In the genomic region with DNA sequence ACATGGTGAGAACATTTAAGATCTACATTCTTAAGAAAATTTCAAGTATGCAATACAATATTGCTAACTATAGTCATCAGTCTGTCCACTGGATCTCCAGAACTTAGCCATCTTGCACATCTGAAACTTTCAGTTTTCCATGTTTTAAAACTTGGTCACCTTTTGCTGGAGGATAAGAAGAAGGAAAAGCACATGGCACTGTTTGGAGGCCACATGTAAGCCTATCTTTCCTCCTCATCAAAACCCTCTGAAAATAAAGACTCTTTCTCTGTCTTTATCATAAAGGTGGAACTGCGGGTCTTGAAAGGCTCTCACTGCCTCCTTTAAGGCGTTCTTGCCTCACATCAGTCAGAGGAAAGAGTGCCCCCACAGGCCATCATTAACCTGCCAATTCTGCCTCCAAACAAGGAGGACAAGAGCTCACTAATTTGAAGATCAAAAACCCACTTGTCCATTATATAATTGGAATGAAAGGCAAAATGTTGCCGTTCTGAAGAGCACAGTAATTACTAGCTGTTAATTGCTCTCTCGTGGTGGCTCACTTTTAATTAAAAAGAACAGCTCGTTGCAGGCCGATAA, we compare ENCODE assay signal across 22 cellular contexts.
DNase-seq lines count a peak whose midpoint lies in the region; FAIRE-seq and TF ChIP-seq lines count a peak whose summit lies in the region.
"Had no signal": no experiment of that assay in that cellular context is flagged by ENCODE, and none has a peak within 500 bp of the region (broad histone marks: within the 10 kb centered on the region; RNA-seq: fewer than 3 reads in every experiment).

No MANE protein-coding gene starts in this region.

- H3K4me3 ChIP-seq in H1 (ENCODE audit: extremely low read depth in 1 of 4, insufficient read depth in 2 of 4, low read depth in 3 of 4, low read length in 4 of 4) (no peak overlapping the region), retinal pigment epithelial cell (ENCODE audit: low read length) (no peak overlapping the region)
- H3K4me3 ChIP-seq: coronary artery, left ventricle myocardium inferior, uterus had no signal

- no peak overlapping the region for H2BK5ac ChIP-seq in H1 (ENCODE audit: low read depth, low read length)

- H3K9me3 ChIP-seq in H1 (ENCODE audit: insufficient read depth in 2 of 2, low read depth in 1 of 2, low read length in 1 of 2) = no peaks in the 10 kb centered on the region
- H3K9me3 ChIP-seq: left ventricle myocardium inferior, uterus had no signal

- no peak overlapping the region for H4K8ac ChIP-seq in H1 (ENCODE audit: extremely low read depth, insufficient read depth, low read length)

- no peak overlapping the region for H2BK12ac ChIP-seq in H1 (ENCODE audit: low read depth, low read length)

- no peak overlapping the region for H3K4ac ChIP-seq in H1 (replicated peaks; ENCODE audit: insufficient read length, low read depth, low read length)

- no peak overlapping the region for H3K18ac ChIP-seq in H1 (ENCODE audit: extremely low read depth, low read length)

- TF ChIP-seq CTCF in H1 (IDR thresholded peaks at IDR 0.05; ENCODE audit: control extremely low read depth in 1 of 3, insufficient read depth in 1 of 3, low read depth in 1 of 3, low read length in 3 of 3) (peak; percentile 26 to 62 (median 44); a peak in 3 of 4 replicates), retinal pigment epithelial cell (conservative IDR thresholded peaks at IDR 0.05; ENCODE audit: low read depth, low read length) (peak; percentile 28)

- no peaks in the 10 kb centered on the region for H3K36me3 ChIP-seq in H1 (ENCODE audit: control insufficient read depth in 2 of 4, insufficient read depth in 4 of 4, low read length in 3 of 4)
- H3K36me3 ChIP-seq: left ventricle myocardium inferior, uterus had no signal

- H3K27me3 ChIP-seq in H1 (replicated peaks in 1 of 4; ENCODE audit: control insufficient read depth in 3 of 4, extremely low read depth in 1 of 4, insufficient read depth in 3 of 4, low read length in 3 of 4) = no peaks in the 10 kb centered on the region
- H3K27me3 ChIP-seq: uterus had no signal

- peak; percentile 41 to 57 for TF ChIP-seq RAD21 in H1 (IDR thresholded peaks at IDR 0.05 in 1 of 2, conservative IDR thresholded peaks at IDR 0.05 in 1 of 2; ENCODE audit: low read depth in 2 of 2, low read length in 2 of 2)

- DNase-seq in NCI-H82 (lab: John Stamatoyannopoulos, UW) (peak; percentile 32), NCI-H82 treated with DMSO at 0.1 percent for 48 hours (lab: John Stamatoyannopoulos, UW; ENCODE audit: unreplicated experiment) (no peak), NCI-H1105 treated with DMSO at 0.1 percent for 48 hours (lab: John Stamatoyannopoulos, UW) (peak; percentile 90), H1 (ENCODE audit: low read depth in 1 of 2, low spot score in 2 of 2) (no peak), retinal pigment epithelial cell (ENCODE audit: low read depth) (no peak), GM12891 (ENCODE audit: insufficient read length, low spot score) (no peak), DMS153 treated with DMSO at 0.1 percent for 48 hours (lab: John Stamatoyannopoulos, UW; ENCODE audit: unreplicated experiment) (no peak), cerebellar nuclear complex (lab: John Stamatoyannopoulos, UW) (no peak)
- DNase-seq: ACHN; activated CD8-positive, alpha-beta T cell treated with anti-CD3 and anti-CD28 coated beads for 36 hours; activated T-cell treated with anti-CD3 and anti-CD28 coated beads, Interleukin-2, amount 50 U/mL, for 48 hours; CD8-positive, alpha-beta T cell; left ventricle myocardium inferior; NCI-H2029 treated with DMSO at 0.1 percent for 48 hours; NCI-H526 treated with DMSO at 0.1 percent for 48 hours; nucleus accumbens; stimulated activated CD4-positive, alpha-beta T cell treated with anti-CD3 and anti-CD28 coated beads, Interleukin-2, amount 100 ng/mL, for 24 hours; SW 1271; uterus had no signal

- H3K14ac ChIP-seq in H1 (ENCODE audit: insufficient read length) = no peak overlapping the region

- H3K4me1 ChIP-seq in H1 (replicated peaks in 1 of 4; ENCODE audit: control insufficient read depth in 3 of 4, insufficient read depth in 4 of 4, low read length in 3 of 4) = peaks cover 0 to 9% (median 0%) of the 10 kb centered on the region in 4 experiments; a peak in 1 of 7 replicates
- H3K4me1 ChIP-seq: uterus had no signal

- POLR2A ChIA-PET in H1 (lab: Charles Lee; ENCODE audit: partially characterized antibody) = no interaction called here

- no peak overlapping the region for H2BK120ac ChIP-seq in H1 (replicated peaks; ENCODE audit: low read depth, low read length)

- no peaks in the 10 kb centered on the region for H3K79me1 ChIP-seq in H1 (ENCODE audit: low read depth, low read length)

- no peaks in the 10 kb centered on the region for H4K20me1 ChIP-seq in H1 (replicated peaks in 1 of 2; ENCODE audit: control insufficient read depth in 1 of 2, insufficient read depth in 2 of 2, low read length in 2 of 2)

- TF ChIP-seq EP300 in H1 (IDR thresholded peaks at IDR 0.05; ENCODE audit: borderline replicate concordance in 1 of 2, low read depth in 2 of 2, low read length in 2 of 2) = no peak

- no peak overlapping the region for H2BK15ac ChIP-seq in H1 (ENCODE audit: low read length)

- no peak overlapping the region for H2BK20ac ChIP-seq in H1 (ENCODE audit: low read length)

- CTCF ChIA-PET in H1 (lab: Charles Lee; ENCODE audit: partially characterized antibody) = interaction anchor here (0.6 to 3.4 kb wide), 17 partner anchors 9 to 553 kb away, joined by 3 to 19 read pairs (median 3); no protein-coding TSS in a partner anchor

- peak; percentile 78 for FAIRE-seq in H1 (lab: Jason Lieb, UNC)
- no peak for FAIRE-seq in GM12891 (lab: Jason Lieb, UNC)
- FAIRE-seq: endothelial cell of umbilical vein, frontal cortex had no signal

- WGBS in H1 (ENCODE audit: extremely low coverage in 1 of 2, insufficient coverage in 1 of 2, insufficient read length in 1 of 2, insufficient replicate concordance in 2 of 2, low coverage in 1 of 2, low lambda C conversion rate in 2 of 2, missing lambda C conversion rate in 1 of 2), 2 experiments = 81% methylated on average over 6 of the region's 6 CpGs; no CpG with 5 or more reads in 1 of the 2 experiments

- no peak overlapping the region for H2AFZ ChIP-seq in H1 (ENCODE audit: low read length)

- H4K5ac ChIP-seq in H1 (ENCODE audit: insufficient read length, low read depth, low read length) = no peak overlapping the region

- no peaks in the 10 kb centered on the region for H3K79me2 ChIP-seq in H1 (ENCODE audit: control insufficient read depth in 1 of 2, insufficient read depth in 2 of 2, low read length in 2 of 2)

- no peak overlapping the region for H4K91ac ChIP-seq in H1 (replicated peaks; ENCODE audit: insufficient read length, low read length)

- H3K9ac ChIP-seq in H1 (replicated peaks in 1 of 4; ENCODE audit: extremely low read depth in 1 of 4, low read depth in 3 of 4, low read length in 3 of 4) = no peak overlapping the region

- H3K4me2 ChIP-seq in H1 (ENCODE audit: insufficient read depth in 1 of 2, low read depth in 2 of 2, low read length in 2 of 2) = no peak overlapping the region

- no peak overlapping the region for H2AK5ac ChIP-seq in H1 (ENCODE audit: low read depth, low read length)

- H3K23me2 ChIP-seq in H1 (ENCODE audit: low read depth, low read length) = no peaks in the 10 kb centered on the region

- no peak overlapping the region for H3K56ac ChIP-seq in H1 (replicated peaks; ENCODE audit: insufficient read length, low read depth, low read length)

- no peak overlapping the region for H3K27ac ChIP-seq in H1 (ENCODE audit: low read depth, low read length)
- H3K27ac ChIP-seq: coronary artery, left ventricle myocardium inferior, uterus had no signal

- TF ChIP-seq POLR2A in H1 (IDR thresholded peaks at IDR 0.05; ENCODE audit: control extremely low read depth in 1 of 2, low read depth in 2 of 2, low read length in 2 of 2) (no peak), GM12891 (IDR thresholded peaks at IDR 0.05; ENCODE audit: low read depth, low read length) (no peak)

- H3K23ac ChIP-seq in H1 (ENCODE audit: insufficient read length) = no peak overlapping the region

TF ChIP-seq in H1, 55 proteins besides CTCF, POLR2A, EP300 and RAD21:
- TF ChIP-seq CEBPB (IDR thresholded peaks at IDR 0.05; ENCODE audit: low read depth, low read length) = peak; percentile 26; the same call in 1 of the 2 replicates
- TF ChIP-seq, protein P1, sequence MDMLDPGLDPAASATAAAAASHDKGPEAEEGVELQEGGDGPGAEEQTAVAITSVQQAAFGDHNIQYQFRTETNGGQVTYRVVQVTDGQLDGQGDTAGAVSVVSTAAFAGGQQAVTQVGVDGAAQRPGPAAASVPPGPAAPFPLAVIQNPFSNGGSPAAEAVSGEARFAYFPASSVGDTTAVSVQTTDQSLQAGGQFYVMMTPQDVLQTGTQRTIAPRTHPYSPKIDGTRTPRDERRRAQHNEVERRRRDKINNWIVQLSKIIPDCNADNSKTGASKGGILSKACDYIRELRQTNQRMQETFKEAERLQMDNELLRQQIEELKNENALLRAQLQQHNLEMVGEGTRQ (IDR thresholded peaks at IDR 0.05; ENCODE audit: low read length) = no peak
- no peak for TF ChIP-seq GTF2F1 (IDR thresholded peaks at IDR 0.05; ENCODE audit: borderline replicate concordance, low read depth, low read length)
- TF ChIP-seq SP2 (IDR thresholded peaks at IDR 0.05; ENCODE audit: low read length) = no peak
- no peak for TF ChIP-seq POU5F1 (IDR thresholded peaks at IDR 0.05; ENCODE audit: low read depth, low read length)

TF ChIP-seq in GM12891, 5 proteins besides CTCF, POLR2A, EP300 and RAD21:
- TF ChIP-seq TAF1 (IDR thresholded peaks at IDR 0.05; ENCODE audit: low read depth, low read length) (no peak), SPI1 (IDR thresholded peaks at IDR 0.05; ENCODE audit: low read depth, low read length) (no peak), PAX5 (IDR thresholded peaks at IDR 0.05; ENCODE audit: insufficient read depth, low read length, severe bottlenecking) (no peak), POLR2AphosphoS5 (IDR thresholded peaks at IDR 0.05; ENCODE audit: low read depth, low read length) (no peak), POU2F2 (IDR thresholded peaks at IDR 0.05; ENCODE audit: low read depth, low read length) (no peak)

Comparison
In these comparisons a context has a peak if more than half of its experiments do, and no peak if none do; other contexts are left out.
1. DNase-seq: peak in NCI-H82 (single experiment) and NCI-H1105 treated with DMSO at 0.1 percent for 48 hours (single experiment); none in NCI-H82 treated with DMSO at 0.1 percent for 48 hours (single experiment), H1 (0 of 2), retinal pigment epithelial cell (single experiment), GM12891 (single experiment), DMS153 treated with DMSO at 0.1 percent for 48 hours (single experiment) and cerebellar nuclear complex (0 of 2).